5 cellular contexts compared by ENCODE assay signal in the genomic region with DNA sequence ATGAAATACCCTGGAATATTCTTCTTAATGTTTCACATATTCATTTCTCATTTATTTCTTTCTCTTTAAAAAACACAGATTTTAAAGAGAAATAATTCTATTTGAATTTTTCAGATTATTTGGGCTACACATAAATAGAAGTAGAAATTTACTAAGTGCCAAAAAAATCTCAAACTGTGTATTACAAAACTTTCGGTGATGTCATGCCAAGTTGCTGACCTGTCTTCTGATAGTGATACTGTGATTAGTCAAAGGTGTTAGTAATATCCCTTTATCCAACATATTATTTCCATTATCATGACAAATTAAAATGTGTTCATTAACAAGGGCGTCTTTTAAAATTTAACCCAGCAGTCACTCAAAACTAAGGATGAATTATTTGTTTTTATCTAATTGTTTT.
"Had no signal": no experiment of that assay in that cellular context is flagged by ENCODE, and none has a peak within 500 bp of the region (broad histone marks: within the 10 kb centered on the region; RNA-seq: fewer than 3 reads in every experiment).

No MANE protein-coding gene starts in this region.

- DNase-seq: GOT3, H9, HCEC 1CT, KBM-7 had no signal

- FAIRE-seq: HTR-8/SVneo had no signal
